Comparison of ENCODE assay signal across 34 cellular contexts in genomic region chr5:121086671-121087070, GRCh38.
"Had no signal": no experiment of that assay in that cellular context is flagged by ENCODE, and none has a peak within 500 bp of the region (broad histone marks: within the 10 kb centered on the region; RNA-seq: fewer than 3 reads in every experiment).

No MANE protein-coding gene starts in this region.

- H3K27me3 ChIP-seq: MG63 had no signal

- H3K36me3 ChIP-seq: MG63 had no signal

- H3K4me3 ChIP-seq: MG63 had no signal

- H3K27ac ChIP-seq: KMS-11 had no signal

- H3K9ac ChIP-seq: KMS-11 had no signal

- H3K4me2 ChIP-seq: KMS-11 had no signal

- H3K9me3 ChIP-seq: MG63 had no signal

- DNase-seq: Karpas-422, Kasumi-1, KG1, MG63, MM.1S, MV-4-11, NCI-H1048, NCI-H1092, NCI-H1092 treated with DMSO at 0.1 percent for 48 hours, NCI-H1105, NCI-H1105 treated with DMSO at 0.1 percent for 48 hours, NCI-H1417, NCI-H1417 treated with DMSO at 0.1 percent for 48 hours, NCI-H1436, NCI-H1436 treated with DMSO at 0.1 percent for 48 hours, NCI-H146, NCI-H1694, NCI-H1694 treated with DMSO at 0.1 percent for 48 hours, NCI-H187, NCI-H187 treated with DMSO at 0.1 percent for 48 hours, NCI-H1930, NCI-H2029, NCI-H2029 treated with DMSO at 0.1 percent for 48 hours, NCI-H2081, NCI-H2081 treated with DMSO at 0.1 percent for 48 hours, NCI-H2107, NCI-H2171, NCI-H2171 treated with DMSO at 0.1 percent for 48 hours, NCI-H2227 treated with DMSO at 0.1 percent for 48 hours, NCI-H226, NCI-H345, NCI-H446, NCI-H446 treated with DMSO at 0.1 percent for 48 hours had no signal
